Comparison of ENCODE assay signal across 8 cellular contexts in the genomic region with DNA sequence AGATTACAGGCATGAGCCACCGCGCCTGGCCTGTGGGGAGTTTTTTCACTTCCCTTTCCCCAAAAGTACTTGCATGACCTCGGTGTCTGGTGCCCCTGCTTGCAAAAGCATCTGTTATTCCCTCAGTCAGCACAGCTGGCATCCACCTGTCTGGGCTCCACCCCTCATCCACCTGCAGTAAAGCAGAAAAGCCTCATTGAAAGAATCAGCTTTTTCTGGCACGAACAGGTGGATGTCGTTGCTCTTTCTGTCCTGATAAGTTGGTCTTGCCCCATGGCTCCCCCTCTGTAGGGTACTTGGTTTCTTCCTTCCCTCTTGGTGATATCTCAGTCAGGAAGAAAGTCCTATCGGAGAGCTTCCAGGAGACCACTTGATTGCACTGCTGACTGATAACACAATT. TPM values are rescaled to one million over a fixed set of nuclear protein-coding genes. Genes with fewer than 3 reads are reported as not detected.
DNase-seq lines count a peak whose midpoint lies in the region; ATAC-seq and TF ChIP-seq lines count a peak whose summit lies in the region.

No MANE protein-coding gene starts in this region.

- no peak for TF ChIP-seq CTCF in HFFc6 (IDR thresholded peaks at IDR 0.05)

- H3K36me3 ChIP-seq in naive thymus-derived CD4-positive, alpha-beta T cell (ENCODE audit: control insufficient read depth in 2 of 3, insufficient read depth in 3 of 3, low read length in 3 of 3) = no peaks in the 10 kb centered on the region

- H3K27me3 ChIP-seq in naive thymus-derived CD4-positive, alpha-beta T cell (ENCODE audit: control insufficient read depth in 2 of 2, insufficient read depth in 2 of 2, low read length in 2 of 2) = no peaks in the 10 kb centered on the region

- H3K4me1 Mint-ChIP-seq in HFFc6 (ENCODE audit: low read depth) = peaks cover 55% of the 10 kb centered on the region
- peaks cover 0 to 8% (median 0%) of the 10 kb centered on the region in 7 donors for H3K4me1 Mint-ChIP-seq in naive thymus-derived CD4-positive, alpha-beta T cell

- H3K36me3 Mint-ChIP-seq in HFFc6 (ENCODE audit: low read depth) = no peaks in the 10 kb centered on the region
- H3K36me3 Mint-ChIP-seq in naive thymus-derived CD4-positive, alpha-beta T cell = no peaks in the 10 kb centered on the region

- peaks cover 4% of the 10 kb centered on the region; the same call in 1 of the 2 replicates for H3K27me3 Mint-ChIP-seq in HFFc6 (ENCODE audit: insufficient read depth)
- H3K27me3 Mint-ChIP-seq in naive thymus-derived CD4-positive, alpha-beta T cell = peaks cover 10 to 13% (median 12%) of the 10 kb centered on the region in 5 donors

- CTCF ChIA-PET in naive thymus-derived CD4-positive, alpha-beta T cell (lab: Charles Lee) = no interaction called here

- in situ Hi-C loops in Caki2 (cut with HindIII; ENCODE audit: low pct_unique_long_range_greater_than_20kb, low sequenced_read_pairs) = no loop called here

- no peak overlapping the region for H3K4me3 ChIP-seq in naive thymus-derived CD4-positive, alpha-beta T cell (ENCODE audit: low read length)

- peak; percentile 78 for ATAC-seq in GM21717 (IDR thresholded peaks at IDR 0.05; ENCODE audit: unreplicated experiment)
- ATAC-seq in naive thymus-derived CD4-positive, alpha-beta T cell = no peak

- H3K4me3 Mint-ChIP-seq in HFFc6 = no peak overlapping the region
- no peak overlapping the region for H3K4me3 Mint-ChIP-seq in naive thymus-derived CD4-positive, alpha-beta T cell

- POLR2A ChIA-PET in naive thymus-derived CD4-positive, alpha-beta T cell (lab: Charles Lee) = no interaction called here

- DNase-seq in Caki2 (ENCODE audit: low read depth) (peak; percentile 53), NCI-H187 treated with DMSO at 0.1 percent for 48 hours (lab: John Stamatoyannopoulos, UW) (peak; percentile 65), germinal center (ENCODE audit: low spot score) (peak; percentile 29), HFFc6 (no peak), caudate nucleus (lab: John Stamatoyannopoulos, UW) (no peak)
- no peak for DNase-seq in naive thymus-derived CD4-positive, alpha-beta T cell
- DNase-seq in effector CD4-positive, alpha-beta T cell = no peak

- H3K9me3 Mint-ChIP-seq in HFFc6 = no peaks in the 10 kb centered on the region
- H3K9me3 Mint-ChIP-seq in naive thymus-derived CD4-positive, alpha-beta T cell = peaks cover 0 to 2% (median 0%) of the 10 kb centered on the region in 11 donors

- H3K9me3 ChIP-seq in naive thymus-derived CD4-positive, alpha-beta T cell (ENCODE audit: control insufficient read depth in 2 of 3, low read length in 3 of 3) = no peaks in the 10 kb centered on the region

- intact Hi-C loops in naive thymus-derived CD4-positive, alpha-beta T cell (cut with micrococcal nuclease) = no loop called here

- H3K27ac ChIP-seq in naive thymus-derived CD4-positive, alpha-beta T cell (ENCODE audit: low read depth, low read length) = no peak overlapping the region
- H3K27ac ChIP-seq in caudate nucleus (ENCODE audit: low read depth, low read length) = no peak overlapping the region

- H3K27ac Mint-ChIP-seq in HFFc6 = no peak overlapping the region
- H3K27ac Mint-ChIP-seq in naive thymus-derived CD4-positive, alpha-beta T cell = no peak overlapping the region

- H3K4me1 ChIP-seq in naive thymus-derived CD4-positive, alpha-beta T cell (ENCODE audit: control insufficient read depth in 2 of 2, insufficient read depth in 2 of 2, low read length in 2 of 2) = no peaks in the 10 kb centered on the region

RNA-seq across cellular contexts. Expression of gene WWC1, which starts 37.4 kb away (rescaled TPM):
- 98.5 and 102 TPM in 2 replicates for total RNA-seq in Caki2 (2014; rRNA removed; shearing (Covaris generic); ENCODE audit: low replicate concordance)
- total RNA-seq in HFFc6 (2021; fragmentation: NEBNext Ultra II Directional; extraction: Animal tissue kit (Norgen Biotek cat#: 25700)) = 1 to 10 TPM; 3.3 to 8.4 (median 7.2) TPM
- total RNA-seq in naive thymus-derived CD4-positive, alpha-beta T cell = 1 to 10 TPM in 2 of 5 experiments, under 1 TPM in 2, not detected in 1; 0.56 to 1.4 (median 0.86) TPM
- polyA plus RNA-seq in naive thymus-derived CD4-positive, alpha-beta T cell = under 1 TPM; 0.02 to 0.64 TPM

Comparison
In these comparisons a context has a peak if more than half of its experiments do, and no peak if none do; other contexts are left out.
1. DNase-seq: peak in Caki2 (single experiment), NCI-H187 treated with DMSO at 0.1 percent for 48 hours (single experiment) and germinal center (single experiment); none in HFFc6 (single experiment), naive thymus-derived CD4-positive, alpha-beta T cell (0 of 9), caudate nucleus (0 of 61) and effector CD4-positive, alpha-beta T cell (single experiment).
2. RNA of gene WWC1, which starts 37.4 kb away (total RNA-seq): 98.5 to 102 TPM in Caki2; 3.3 to 8.4 TPM in HFFc6 and 0.56 to 1.4 TPM in naive thymus-derived CD4-positive, alpha-beta T cell; every median in the first group is over 10 times any median in the second.